15 cellular contexts compared by ENCODE assay signal in genomic region chr2:151417650-151418049, GRCh38.
"Had no signal": no experiment of that assay in that cellular context is flagged by ENCODE, and none has a peak within 500 bp of the region (broad histone marks: within the 10 kb centered on the region; RNA-seq: fewer than 3 reads in every experiment).

No MANE protein-coding gene starts in this region.

- H3K4me1 ChIP-seq: psoas muscle, suprapubic skin, uterus had no signal

- H3K4me3 Mint-ChIP-seq: dendritic cell treated with granulocyte-macrophage colony-stimulating factor and Interleukin-4, amounts not matched to agents 40 ng/mL and 50 ng/mL, for 4 days; naive thymus-derived CD8-positive, alpha-beta T cell had no signal

- H3K36me3 ChIP-seq: uterus had no signal

- H3K9me3 ChIP-seq: heart left ventricle, neutrophil, psoas muscle, sigmoid colon, suprapubic skin, tibial artery, upper lobe of left lung, uterus had no signal

- H3K27me3 ChIP-seq: heart left ventricle, neutrophil, sigmoid colon, suprapubic skin, tibial artery, upper lobe of left lung, uterus had no signal

- H3K4me3 ChIP-seq: heart left ventricle, psoas muscle, sigmoid colon, skin epidermis, suprapubic skin, tibial artery, upper lobe of left lung, uterus had no signal

- H3K9me3 Mint-ChIP-seq: dendritic cell treated with granulocyte-macrophage colony-stimulating factor and Interleukin-4, amounts not matched to agents 40 ng/mL and 50 ng/mL, for 4 days; naive thymus-derived CD8-positive, alpha-beta T cell had no signal

- H3K27ac ChIP-seq: heart left ventricle, neutrophil, psoas muscle, sigmoid colon, skin epidermis, suprapubic skin, tibial artery, upper lobe of left lung, uterus had no signal

- DNase-seq: heart left ventricle; hippocampal formation; naive thymus-derived CD8-positive, alpha-beta T cell; psoas muscle; retina; sigmoid colon; stimulated activated naive CD4-positive, alpha-beta T cell; tibial artery; upper lobe of left lung; uterus had no signal

- ATAC-seq: esophagus mucosa; heart left ventricle; naive thymus-derived CD8-positive, alpha-beta T cell; psoas muscle had no signal

- H3K27ac Mint-ChIP-seq: dendritic cell treated with granulocyte-macrophage colony-stimulating factor and Interleukin-4, amounts not matched to agents 40 ng/mL and 50 ng/mL, for 4 days had no signal

- H3K27me3 Mint-ChIP-seq: dendritic cell treated with granulocyte-macrophage colony-stimulating factor and Interleukin-4, amounts not matched to agents 40 ng/mL and 50 ng/mL, for 4 days; naive thymus-derived CD8-positive, alpha-beta T cell had no signal
